1 cellular context compared by ENCODE assay signal in the genomic region with DNA sequence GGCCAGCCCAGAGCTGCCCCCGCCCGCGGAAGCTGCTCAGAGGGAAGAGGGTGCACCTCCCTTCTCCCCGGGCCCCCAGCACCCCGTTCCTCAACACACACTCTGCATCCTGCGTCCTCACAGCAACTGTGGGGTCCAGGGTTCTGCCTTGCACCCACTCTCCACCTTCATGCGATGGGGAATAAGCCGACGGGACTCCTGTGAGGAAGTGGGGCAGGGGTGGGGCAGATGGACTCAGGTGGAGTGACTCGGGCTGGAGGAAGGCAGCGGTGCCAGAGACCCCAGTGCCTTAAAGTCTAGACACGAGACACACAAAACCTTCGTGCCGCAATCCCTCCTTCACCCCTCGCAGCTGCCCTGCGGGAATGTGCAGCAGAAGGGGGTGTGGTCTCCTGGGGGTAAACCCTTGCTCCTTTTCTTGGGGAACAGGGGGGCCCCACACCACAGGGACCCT.
TF ChIP-seq lines count a peak whose summit lies in the region.

No MANE protein-coding gene starts in this region.

TF ChIP-seq in HepG2, 621 proteins besides CTCF, POLR2A, EP300 and RAD21 (continued from another document):
- TF ChIP-seq CCDC6 (CRISPR knock-in tag; IDR thresholded peaks at IDR 0.05) (0 out of 2 replicates have a peak, but pooled peaks have one; percentile 5), HMG20B (CRISPR knock-in tag; conservative IDR thresholded peaks at IDR 0.05) (no peak)
